ENCODE assay signal across 8 cellular contexts in the genomic region with DNA sequence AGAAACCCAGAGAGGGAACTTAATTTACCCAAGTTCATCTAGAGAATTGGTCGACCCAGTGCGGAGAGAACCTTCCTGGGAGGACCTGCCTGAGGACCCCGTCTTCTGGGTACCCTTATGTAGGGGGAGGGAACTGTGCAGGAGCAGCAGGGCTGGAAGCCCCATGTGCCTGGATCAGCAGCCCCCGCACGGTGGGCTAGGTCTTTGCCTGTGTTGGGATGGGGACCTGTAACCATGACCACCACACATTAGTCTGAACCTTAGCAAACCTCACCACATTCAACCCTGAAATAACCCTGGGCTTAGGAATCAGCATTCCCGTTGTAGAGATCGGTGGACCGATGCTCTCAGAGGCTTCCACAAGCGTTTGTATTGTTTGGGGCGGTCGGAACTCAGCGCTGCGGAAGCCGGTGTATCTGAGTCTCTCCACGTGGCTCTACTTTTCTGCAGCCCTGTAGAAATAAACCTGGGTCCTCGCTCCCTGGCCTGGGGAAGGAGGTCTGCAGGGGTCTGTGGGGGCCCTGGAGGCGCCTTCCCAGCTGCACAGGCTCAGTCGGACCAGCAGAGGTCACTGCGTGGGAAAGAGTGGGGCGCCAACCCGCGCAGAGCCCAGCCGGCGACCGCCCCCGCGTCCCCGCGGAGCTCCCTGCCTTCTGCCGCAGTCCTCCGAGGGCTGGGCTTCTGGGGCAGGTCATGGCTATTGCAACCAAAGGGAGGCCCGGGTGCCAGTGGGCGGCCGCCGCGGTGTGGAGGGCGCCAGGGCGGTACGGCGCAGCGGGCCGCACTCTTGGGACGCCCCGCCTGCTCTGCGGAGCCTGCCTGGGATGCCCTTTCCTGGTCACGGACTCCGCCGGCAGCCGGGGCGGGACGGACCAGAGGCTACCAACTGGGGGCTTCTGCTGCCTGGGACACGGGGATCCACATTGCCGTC. TPM values are rescaled to one million over a fixed set of nuclear protein-coding genes. Genes with fewer than 3 reads are reported as not detected.
A peak's percentile ranks its signal among the peaks of the same experiment; 100 is the strongest.
DNase-seq lines count a peak whose midpoint lies in the region; ATAC-seq and TF ChIP-seq lines count a peak whose summit lies in the region.

No MANE protein-coding gene starts in this region.

- POLR2A ChIA-PET in HEK293 (lab: Yijun Ruan, JAX) = interaction anchor here (1.0 kb wide), 1 partner anchor 51 kb away, joined by 4 read pairs; a partner anchor contains a TSS
- POLR2A ChIA-PET in activated CD4-positive, alpha-beta T cell treated with anti-CD3 and anti-CD28 coated beads, Interleukin-2, amount 10 ng/mL, durations not matched to agents 7 days and 5 days (lab: Charles Lee) = interaction anchor here (0.6 kb wide), 1 partner anchor 118 kb away, joined by 5 read pairs; no protein-coding TSS in a partner anchor

- H3K27me3 ChIP-seq in right lobe of liver = peaks cover 0 to 4% of the 10 kb centered on the region in 2 donors

- H3K9me3 Mint-ChIP-seq in activated CD4-positive, alpha-beta T cell treated with anti-CD3 and anti-CD28 coated beads, Interleukin-2, amount 10 ng/mL, durations not matched to agents 7 days and 5 days = no peaks in the 10 kb centered on the region

- 0 out of 2 replicates have a peak overlapping the region, but pooled peaks have one; percentile 4 for H3K4me3 ChIP-seq in HEK293 (ENCODE audit: low read depth, low read length)
- peak overlapping the region; percentile 67 for H3K4me3 ChIP-seq in coronary artery
- H3K4me3 ChIP-seq in right lobe of liver = peak overlapping the region in 2 of 3 donors; percentile 25 to 35

- H3K27ac Mint-ChIP-seq in activated CD4-positive, alpha-beta T cell treated with anti-CD3 and anti-CD28 coated beads, Interleukin-2, amount 10 ng/mL, durations not matched to agents 7 days and 5 days = no peak overlapping the region

- peak; percentile 69 for TF ChIP-seq CTCF in HEK293 (tag by site-specific recombination; IDR thresholded peaks at IDR 0.05)
- TF ChIP-seq CTCF in coronary artery (IDR thresholded peaks at IDR 0.05) = peak; percentile 83
- TF ChIP-seq CTCF in right lobe of liver (IDR thresholded peaks at IDR 0.05) = peak; percentile 44 to 72 (median 62)

- peaks cover 2% of the 10 kb centered on the region for H3K4me1 Mint-ChIP-seq in activated CD4-positive, alpha-beta T cell treated with anti-CD3 and anti-CD28 coated beads, Interleukin-2, amount 10 ng/mL, durations not matched to agents 7 days and 5 days

- CTCF ChIA-PET in HEK293 (lab: Yijun Ruan, JAX) = interaction anchor here (0.5 to 2.2 kb wide), 25 partner anchors 8 to 819 kb away, joined by 3 to 11 read pairs (median 5); a partner anchor contains a TSS
- CTCF ChIA-PET in activated CD4-positive, alpha-beta T cell treated with anti-CD3 and anti-CD28 coated beads, Interleukin-2, amount 10 ng/mL, durations not matched to agents 7 days and 5 days (lab: Charles Lee) = interaction anchor here (0.6 to 3.0 kb wide), 16 partner anchors 9 to 232 kb away, joined by 3 to 11 read pairs (median 3); a partner anchor contains a TSS

- H3K27ac ChIP-seq in HEK293 (ENCODE audit: extremely low read depth, low read depth, low read length) (no peak overlapping the region), coronary artery (peak overlapping the region in 1 of 2 donors; percentile 46), right lobe of liver (no peak overlapping the region)

- H3K9me3 ChIP-seq in HEK293 (ENCODE audit: control insufficient read depth, insufficient read depth, low read depth, low read length) (no peaks in the 10 kb centered on the region), right lobe of liver (no peaks in the 10 kb centered on the region)

- no peaks in the 10 kb centered on the region for H3K36me3 Mint-ChIP-seq in activated CD4-positive, alpha-beta T cell treated with anti-CD3 and anti-CD28 coated beads, Interleukin-2, amount 10 ng/mL, durations not matched to agents 7 days and 5 days (ENCODE audit: low read depth)

- TF ChIP-seq POLR2A in right lobe of liver (IDR thresholded peaks at IDR 0.05) = no peak

- no peaks in the 10 kb centered on the region for H3K4me1 ChIP-seq in HEK293 (ENCODE audit: control insufficient read depth, insufficient read depth, low read length)
- H3K4me1 ChIP-seq in right lobe of liver = no peaks in the 10 kb centered on the region

- peak; percentile 81 to 96 (median 87) for ATAC-seq in right lobe of liver

- intact Hi-C loops in right lobe of liver (cut with DNase I) = loop anchor here in 1 of 2 donors (10.0 kb wide), 1 partner anchor 230 kb away; no protein-coding TSS in a partner anchor

- H3K27me3 Mint-ChIP-seq in activated CD4-positive, alpha-beta T cell treated with anti-CD3 and anti-CD28 coated beads, Interleukin-2, amount 10 ng/mL, durations not matched to agents 7 days and 5 days = peaks cover 50% of the 10 kb centered on the region

- H3K36me3 ChIP-seq in HEK293 (ENCODE audit: control insufficient read depth in 2 of 2, insufficient read depth in 1 of 2, low read length in 2 of 2) (no peaks in the 10 kb centered on the region), right lobe of liver (no peaks in the 10 kb centered on the region)

- DNase-seq in AG20443 (ENCODE audit: low spot score) (peak; percentile 82), coronary artery (ENCODE audit: low spot score) (peak; percentile 79), right lobe of liver (peak; percentile 50 to 61 (median 60)), NCI-H1105 (lab: John Stamatoyannopoulos, UW) (no peak), NCI-H2196 (lab: John Stamatoyannopoulos, UW; ENCODE audit: unreplicated experiment) (no peak)
- peak; percentile 46 for DNase-seq in activated CD4-positive, alpha-beta T cell treated with anti-CD3 and anti-CD28 coated beads, Interleukin-2, amount 10 ng/mL, durations not matched to agents 7 days and 5 days
- peak; percentile 24 to 57 (median 33) for DNase-seq in stimulated activated CD4-positive, alpha-beta T cell treated with anti-CD3 and anti-CD28 coated beads, TNF-alpha, amount 100 ng/mL, for 48 hours (ENCODE audit: low read depth in 3 of 3)

- 13% methylated on average over 13 of the region's 53 CpGs for WGBS in right lobe of liver (ENCODE audit: insufficient coverage, low coverage, low lambda C conversion rate, missing lambda C conversion rate)

- H3K4me3 Mint-ChIP-seq in activated CD4-positive, alpha-beta T cell treated with anti-CD3 and anti-CD28 coated beads, Interleukin-2, amount 10 ng/mL, durations not matched to agents 7 days and 5 days = no peak overlapping the region

TF ChIP-seq in HEK293, 187 proteins besides CTCF, POLR2A, EP300 and RAD21 (continues in another document):
- TF ChIP-seq ZBTB48 (tag by site-specific recombination; IDR thresholded peaks at IDR 0.05) (no peak), ZNF707 (tag by site-specific recombination; IDR thresholded peaks at IDR 0.05) (no peak), KLF10 (tag by site-specific recombination; IDR thresholded peaks at IDR 0.05) (no peak), SP3 (tag by site-specific recombination; IDR thresholded peaks at IDR 0.05) (peak; percentile 45), ZBTB21 (tag by site-specific recombination; IDR thresholded peaks at IDR 0.05) (no peak), BCL11B (tag by site-specific recombination; IDR thresholded peaks at IDR 0.05; ENCODE audit: low read depth) (no peak), ZIC2 (tag by site-specific recombination; IDR thresholded peaks at IDR 0.05) (peak; percentile 78), ZNF157 (tag by site-specific recombination; IDR thresholded peaks at IDR 0.05) (no peak), ZNF514 (tag by site-specific recombination; IDR thresholded peaks at IDR 0.05) (no peak), ZNF248 (tag by site-specific recombination; IDR thresholded peaks at IDR 0.05) (no peak), ZNF521 (tag by site-specific recombination; IDR thresholded peaks at IDR 0.05) (no peak)
- TF ChIP-seq, protein P1, sequence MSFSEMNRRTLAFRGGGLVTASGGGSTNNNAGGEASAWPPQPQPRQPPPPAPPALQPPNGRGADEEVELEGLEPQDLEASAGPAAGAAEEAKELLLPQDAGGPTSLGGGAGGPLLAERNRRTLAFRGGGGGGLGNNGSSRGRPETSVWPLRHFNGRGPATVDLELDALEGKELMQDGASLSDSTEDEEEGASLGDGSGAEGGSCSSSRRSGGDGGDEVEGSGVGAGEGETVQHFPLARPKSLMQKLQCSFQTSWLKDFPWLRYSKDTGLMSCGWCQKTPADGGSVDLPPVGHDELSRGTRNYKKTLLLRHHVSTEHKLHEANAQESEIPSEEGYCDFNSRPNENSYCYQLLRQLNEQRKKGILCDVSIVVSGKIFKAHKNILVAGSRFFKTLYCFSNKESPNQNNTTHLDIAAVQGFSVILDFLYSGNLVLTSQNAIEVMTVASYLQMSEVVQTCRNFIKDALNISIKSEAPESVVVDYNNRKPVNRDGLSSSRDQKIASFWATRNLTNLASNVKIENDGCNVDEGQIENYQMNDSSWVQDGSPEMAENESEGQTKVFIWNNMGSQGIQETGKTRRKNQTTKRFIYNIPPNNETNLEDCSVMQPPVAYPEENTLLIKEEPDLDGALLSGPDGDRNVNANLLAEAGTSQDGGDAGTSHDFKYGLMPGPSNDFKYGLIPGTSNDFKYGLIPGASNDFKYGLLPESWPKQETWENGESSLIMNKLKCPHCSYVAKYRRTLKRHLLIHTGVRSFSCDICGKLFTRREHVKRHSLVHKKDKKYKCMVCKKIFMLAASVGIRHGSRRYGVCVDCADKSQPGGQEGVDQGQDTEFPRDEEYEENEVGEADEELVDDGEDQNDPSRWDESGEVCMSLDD (tag by site-specific recombination; IDR thresholded peaks at IDR 0.05) = no peak
- TF ChIP-seq, protein P2, sequence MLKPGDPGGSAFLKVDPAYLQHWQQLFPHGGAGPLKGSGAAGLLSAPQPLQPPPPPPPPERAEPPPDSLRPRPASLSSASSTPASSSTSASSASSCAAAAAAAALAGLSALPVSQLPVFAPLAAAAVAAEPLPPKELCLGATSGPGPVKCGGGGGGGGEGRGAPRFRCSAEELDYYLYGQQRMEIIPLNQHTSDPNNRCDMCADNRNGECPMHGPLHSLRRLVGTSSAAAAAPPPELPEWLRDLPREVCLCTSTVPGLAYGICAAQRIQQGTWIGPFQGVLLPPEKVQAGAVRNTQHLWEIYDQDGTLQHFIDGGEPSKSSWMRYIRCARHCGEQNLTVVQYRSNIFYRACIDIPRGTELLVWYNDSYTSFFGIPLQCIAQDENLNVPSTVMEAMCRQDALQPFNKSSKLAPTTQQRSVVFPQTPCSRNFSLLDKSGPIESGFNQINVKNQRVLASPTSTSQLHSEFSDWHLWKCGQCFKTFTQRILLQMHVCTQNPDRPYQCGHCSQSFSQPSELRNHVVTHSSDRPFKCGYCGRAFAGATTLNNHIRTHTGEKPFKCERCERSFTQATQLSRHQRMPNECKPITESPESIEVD (tag by site-specific recombination; IDR thresholded peaks at IDR 0.05) = no peak

RNA-seq across cellular contexts. Expression of a gene that starts 36.2 kb away (rescaled TPM):
- not detected for total RNA-seq in activated CD4-positive, alpha-beta T cell treated with anti-CD3 and anti-CD28 coated beads, Interleukin-2, amount 10 ng/mL, durations not matched to agents 7 days and 5 days
- total RNA-seq in right lobe of liver = not detected

RNA-seq across cellular contexts. Expression of a gene that starts 51.0 kb away (rescaled TPM):
- total RNA-seq in activated CD4-positive, alpha-beta T cell treated with anti-CD3 and anti-CD28 coated beads, Interleukin-2, amount 10 ng/mL, durations not matched to agents 7 days and 5 days = 1 to 10 TPM; 3.5 to 3.9 TPM
- under 1 TPM in 3 of 6 experiments, not detected in 3; 0.04 to 0.10 (median 0.07) TPM for total RNA-seq in right lobe of liver

Comparison
In these comparisons a context has a peak if more than half of its experiments do, and no peak if none do; other contexts are left out.
1. DNase-seq: peak in AG20443 (single experiment), activated CD4-positive, alpha-beta T cell treated with anti-CD3 and anti-CD28 coated beads, Interleukin-2, amount 10 ng/mL, durations not matched to agents 7 days and 5 days (single experiment), coronary artery (single experiment), right lobe of liver (3 of 3) and stimulated activated CD4-positive, alpha-beta T cell treated with anti-CD3 and anti-CD28 coated beads, TNF-alpha, amount 100 ng/mL, for 48 hours (3 of 3); none in NCI-H1105 (single experiment) and NCI-H2196 (single experiment).
2. H3K4me3 ChIP-seq: peak in every context shown above with its lines; median percentile 67 in coronary artery; 30 in right lobe of liver; 4 in HEK293.
3. RNA of a gene that starts 51.0 kb away (total RNA-seq): 3.5 to 3.9 TPM in activated CD4-positive, alpha-beta T cell treated with anti-CD3 and anti-CD28 coated beads, Interleukin-2, amount 10 ng/mL, durations not matched to agents 7 days and 5 days; 0.04 to 0.10 TPM in right lobe of liver; every median in the first group is over 4 times any median in the second.
4. Peak in every context shown above with its lines, with median percentiles within 50 percentile points of each other: CTCF ChIP-seq.